ENCODE assay signal across 8 cellular contexts in genomic region chr17:48025040-48025903, GRCh38. TPM values are rescaled to one million over a fixed set of nuclear protein-coding genes. Genes with fewer than 3 reads are reported as not detected.
DNase-seq lines count a peak whose midpoint lies in the region; ATAC-seq, FAIRE-seq and TF ChIP-seq lines count a peak whose summit lies in the region.

No MANE protein-coding gene starts in this region.

- peak; percentile 97 for FAIRE-seq in GM12892 (lab: Jason Lieb, UNC)

- TF ChIP-seq CTCF in progenitor cell of endocrine pancreas (IDR thresholded peaks at IDR 0.05; ENCODE audit: unreplicated experiment) (peak; percentile 77), upper lobe of right lung (IDR thresholded peaks at IDR 0.05) (peak; percentile 72)

- no peaks in the 10 kb centered on the region for H3K9me3 ChIP-seq in upper lobe of right lung

- peak overlapping the region; percentile 83 for H3K4me3 Mint-ChIP-seq in T-helper 1 cell treated with Interleukin-12 subunit alpha and Interleukin-12 subunit beta and Interleukin-4 antibody, amounts not matched to agents 30 μg/mL and 1 μg/mL, for 36 hours
- H3K4me3 Mint-ChIP-seq in progenitor cell of endocrine pancreas (ENCODE audit: low read depth) = peak overlapping the region; percentile 65

- peaks cover 26% of the 10 kb centered on the region for H3K27me3 Mint-ChIP-seq in T-helper 1 cell treated with Interleukin-12 subunit alpha and Interleukin-12 subunit beta and Interleukin-4 antibody, amounts not matched to agents 30 μg/mL and 1 μg/mL, for 36 hours (ENCODE audit: low read depth)
- peaks cover 56% of the 10 kb centered on the region for H3K27me3 Mint-ChIP-seq in progenitor cell of endocrine pancreas

- ATAC-seq in HG02938 (IDR thresholded peaks at IDR 0.05; ENCODE audit: unreplicated experiment) = peak; percentile 82
- ATAC-seq in left cardiac atrium = peak; percentile 86 to 89
- ATAC-seq in upper lobe of right lung = peak; percentile 94

- H3K4me1 ChIP-seq in upper lobe of right lung = peaks cover 36% of the 10 kb centered on the region

- peak overlapping the region; percentile 85 for H3K27ac ChIP-seq in upper lobe of right lung

- no peaks in the 10 kb centered on the region for H3K27me3 ChIP-seq in upper lobe of right lung

- H3K4me1 Mint-ChIP-seq in T-helper 1 cell treated with Interleukin-12 subunit alpha and Interleukin-12 subunit beta and Interleukin-4 antibody, amounts not matched to agents 30 μg/mL and 1 μg/mL, for 36 hours (ENCODE audit: low read depth) = peaks cover 22% of the 10 kb centered on the region
- peaks cover 14% of the 10 kb centered on the region for H3K4me1 Mint-ChIP-seq in progenitor cell of endocrine pancreas (ENCODE audit: low read depth)

- intact Hi-C loops in left cardiac atrium (cut with DNase I) (loop anchor here (1.0 to 10.0 kb wide), 4 partner anchors 106 to 592 kb away; partner anchors contain the start of genes HOXB8 (in 2 of the 2) and HOXB7 (in 1 of the 2)), upper lobe of right lung (cut with DNase I) (loop anchor here (5.0 kb wide), 1 partner anchor 47 kb away; no protein-coding TSS in a partner anchor)

- DNase-seq in GM12892 (ENCODE audit: insufficient read length) (peak; percentile 86), NCI-H1694 treated with DMSO at 0.1 percent for 48 hours (lab: John Stamatoyannopoulos, UW) (peak; percentile 94), amygdala (lab: John Stamatoyannopoulos, UW) (peak in 55 of 56 donors; percentile 84 to 99 (median 97)), left cardiac atrium (peak; percentile 99), progenitor cell of endocrine pancreas (ENCODE audit: low spot score, unreplicated experiment) (peak; percentile 96), upper lobe of right lung (peak; percentile 99)

- H3K36me3 ChIP-seq in upper lobe of right lung = no peaks in the 10 kb centered on the region

- peak overlapping the region; percentile 54 for H3K4me3 ChIP-seq in upper lobe of right lung

- TF ChIP-seq POLR2A in GM12892 (IDR thresholded peaks at IDR 0.05; ENCODE audit: low read depth, low read length) = no peak

- H3K27ac Mint-ChIP-seq in T-helper 1 cell treated with Interleukin-12 subunit alpha and Interleukin-12 subunit beta and Interleukin-4 antibody, amounts not matched to agents 30 μg/mL and 1 μg/mL, for 36 hours = peak overlapping the region; percentile 83
- H3K27ac Mint-ChIP-seq in progenitor cell of endocrine pancreas = peak overlapping the region; percentile 64

- no peaks in the 10 kb centered on the region for H3K36me3 Mint-ChIP-seq in T-helper 1 cell treated with Interleukin-12 subunit alpha and Interleukin-12 subunit beta and Interleukin-4 antibody, amounts not matched to agents 30 μg/mL and 1 μg/mL, for 36 hours (ENCODE audit: low read depth)
- no peaks in the 10 kb centered on the region for H3K36me3 Mint-ChIP-seq in progenitor cell of endocrine pancreas (ENCODE audit: insufficient read depth)

- no peaks in the 10 kb centered on the region for H3K9me3 Mint-ChIP-seq in T-helper 1 cell treated with Interleukin-12 subunit alpha and Interleukin-12 subunit beta and Interleukin-4 antibody, amounts not matched to agents 30 μg/mL and 1 μg/mL, for 36 hours
- no peaks in the 10 kb centered on the region for H3K9me3 Mint-ChIP-seq in progenitor cell of endocrine pancreas (ENCODE audit: low read depth)

RNA-seq across cellular contexts. Expression of gene COPZ2, which starts 12.3 kb away (rescaled TPM):
- 2.6 TPM for polyA plus RNA-seq in GM12892 (2012; ENCODE audit: missing spikeins)
- 10 to 100 TPM; 50.5 to 54.0 TPM for total RNA-seq in left cardiac atrium
- total RNA-seq in progenitor cell of endocrine pancreas = 0.64 TPM in 1 of 2 replicates, not detected in the other
- total RNA-seq in upper lobe of right lung = 24.5 TPM

RNA-seq across cellular contexts. Expression of gene NFE2L1, which starts 22.9 kb away (rescaled TPM):
- 42.1 TPM for polyA plus RNA-seq in GM12892 (2012; ENCODE audit: missing spikeins)
- 100 to 1,000 TPM; 527 to 675 TPM for total RNA-seq in left cardiac atrium
- 123 and 124 TPM in 2 replicates for total RNA-seq in progenitor cell of endocrine pancreas
- total RNA-seq in upper lobe of right lung = 201 TPM

RNA-seq across cellular contexts. Expression of gene CDK5RAP3, which starts 54.4 kb away (rescaled TPM):
- 167 TPM for polyA plus RNA-seq in GM12892 (2012; ENCODE audit: missing spikeins)
- total RNA-seq in left cardiac atrium (10 to 100 TPM; 62.6 to 66.3 TPM), progenitor cell of endocrine pancreas (336 and 344 TPM in 2 replicates), upper lobe of right lung (140 TPM)

Comparison
In these comparisons a context has a peak if more than half of its experiments do, and no peak if none do; other contexts are left out.
1. Peak in every context shown above with its lines: DNase-seq, ATAC-seq, H3K4me3 ChIP-seq and H3K27ac ChIP-seq.
2. RNA of gene COPZ2, which starts 12.3 kb away (total RNA-seq): 50.5 to 54.0 TPM in left cardiac atrium and 24.5 TPM in upper lobe of right lung (single experiment); 0.64 TPM in progenitor cell of endocrine pancreas; every median in the first group is over 10 times any median in the second.